In the genomic region with DNA sequence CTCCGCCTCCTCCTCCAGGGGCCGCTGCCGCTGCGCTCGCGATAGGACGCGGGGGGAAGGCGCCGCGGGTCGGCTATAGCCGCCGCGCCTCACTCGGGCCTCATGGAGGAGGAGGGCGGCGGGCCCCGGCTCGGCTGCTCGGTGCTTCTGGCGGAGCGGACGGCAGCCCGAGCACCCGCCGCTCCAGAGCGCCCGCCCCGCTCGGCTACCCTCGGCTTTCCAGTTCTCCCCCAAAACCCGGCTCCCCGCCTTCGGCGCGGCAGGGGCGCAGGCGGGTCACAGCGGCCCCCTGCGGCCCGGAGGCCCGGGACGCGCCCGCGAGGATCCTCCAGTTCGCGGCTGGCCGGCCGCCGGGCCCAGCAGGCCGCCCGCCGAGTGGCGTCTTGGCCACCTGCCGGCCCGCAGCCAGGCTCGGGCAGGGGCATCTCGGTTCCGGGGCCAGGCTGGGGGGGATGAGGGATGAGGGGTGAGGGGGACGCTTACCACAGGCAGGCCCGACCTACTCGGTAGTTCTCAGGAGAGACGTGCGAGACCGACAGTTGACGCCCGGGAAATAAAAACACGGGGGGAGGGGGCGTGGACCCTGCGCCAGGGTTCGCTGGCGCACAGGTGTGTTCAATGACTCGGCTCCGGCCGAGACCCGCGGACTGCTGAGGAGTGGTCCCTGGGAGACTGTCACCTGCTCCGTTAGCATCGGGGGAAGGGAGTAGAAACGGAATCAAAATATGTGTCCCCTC, we compare ENCODE assay signal across 8 cellular contexts. TPM values are rescaled to one million over a fixed set of nuclear protein-coding genes. Genes with fewer than 3 reads are reported as not detected.
DNase-seq lines count a peak whose midpoint lies in the region; ATAC-seq and TF ChIP-seq lines count a peak whose summit lies in the region.

A gene with protein sequence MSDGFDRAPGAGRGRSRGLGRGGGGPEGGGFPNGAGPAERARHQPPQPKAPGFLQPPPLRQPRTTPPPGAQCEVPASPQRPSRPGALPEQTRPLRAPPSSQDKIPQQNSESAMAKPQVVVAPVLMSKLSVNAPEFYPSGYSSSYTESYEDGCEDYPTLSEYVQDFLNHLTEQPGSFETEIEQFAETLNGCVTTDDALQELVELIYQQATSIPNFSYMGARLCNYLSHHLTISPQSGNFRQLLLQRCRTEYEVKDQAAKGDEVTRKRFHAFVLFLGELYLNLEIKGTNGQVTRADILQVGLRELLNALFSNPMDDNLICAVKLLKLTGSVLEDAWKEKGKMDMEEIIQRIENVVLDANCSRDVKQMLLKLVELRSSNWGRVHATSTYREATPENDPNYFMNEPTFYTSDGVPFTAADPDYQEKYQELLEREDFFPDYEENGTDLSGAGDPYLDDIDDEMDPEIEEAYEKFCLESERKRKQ (minus strand): TSS at position 221 of the 737 bp plus-strand sequence. CDS start 231 bp downstream, outside the sequence.

- peak within 1 kb of the TSS; percentile 89 to 98 for H3K27ac ChIP-seq in coronary artery

- peak; percentile 31 for TF ChIP-seq CTCF in BJ (IDR thresholded peaks at IDR 0.05; ENCODE audit: insufficient read depth, low read depth, low read length)
- peak; percentile 56 for TF ChIP-seq CTCF in coronary artery (IDR thresholded peaks at IDR 0.05)

- POLR2A ChIA-PET in BJ (lab: Charles Lee) = no interaction called here

- H3K27me3 ChIP-seq in BJ (ENCODE audit: control insufficient read depth, insufficient read depth, low read length) = no peaks in the 10 kb centered on the region

- H3K36me3 ChIP-seq in BJ (ENCODE audit: control insufficient read depth, insufficient read depth, low read length) = peaks cover 2% of the 10 kb centered on the region; the same call in 1 of the 2 replicates

- ATAC-seq in GM19035 (IDR thresholded peaks at IDR 0.05; ENCODE audit: unreplicated experiment) (peak; percentile 80), HG03342 (IDR thresholded peaks at IDR 0.05; ENCODE audit: unreplicated experiment) (peak; percentile 70), left lobe of liver (peak; percentile 90)

- DNase-seq in BJ (ENCODE audit: low read depth) (no peak), NCI-H510A treated with DMSO at 0.1 percent for 48 hours (lab: John Stamatoyannopoulos, UW) (peak; percentile 88), coronary artery (ENCODE audit: low spot score) (peak; percentile 87), left lobe of liver (ENCODE audit: low spot score) (peak; percentile 91)
- peak; percentile 87 for DNase-seq in activated CD4-positive, alpha-beta T cell treated with anti-CD3 and anti-CD28 coated beads for 48 hours
- peak; percentile 72 for DNase-seq in stimulated activated CD4-positive, alpha-beta T cell treated with anti-CD3 and anti-CD28 coated beads, Interleukin-2, amount 100 ng/mL, for 4 hours (ENCODE audit: low read depth)

- H3K4me3 ChIP-seq in BJ (ENCODE audit: low read depth, low read length) = peak within 1 kb of the TSS; percentile 89
- H3K4me3 ChIP-seq in coronary artery = peak within 1 kb of the TSS; percentile 94

- CTCF ChIA-PET in BJ (lab: Yijun Ruan, JAX) = interaction anchor here (1.7 kb wide), 1 partner anchor 32 kb away, joined by 3 read pairs; no protein-coding TSS in a partner anchor

RNA-seq across cellular contexts. Expression of the gene that starts here (rescaled TPM):
- polyA plus RNA-seq in BJ (2011; rRNA removed) = 71.8 and 126 TPM in 2 replicates
- 30.9 and 43.5 TPM in 2 replicates for polyA minus RNA-seq in BJ (2011; rRNA and poly(A)+ RNA removed)
- total RNA-seq in left lobe of liver = 32.8 TPM
